9 cellular contexts compared by ENCODE assay signal in genomic region chr2:29014331-29014730, GRCh38. TPM values are rescaled to one million over a fixed set of nuclear protein-coding genes. Genes with fewer than 3 reads are reported as not detected.
DNase-seq lines count a peak whose midpoint lies in the region; ATAC-seq and TF ChIP-seq lines count a peak whose summit lies in the region.
"Had no signal": no experiment of that assay in that cellular context is flagged by ENCODE, and none has a peak within 500 bp of the region (broad histone marks: within the 10 kb centered on the region; RNA-seq: fewer than 3 reads in every experiment).

No MANE protein-coding gene starts in this region.

- H3K4me3 Mint-ChIP-seq in activated naive CD8-positive, alpha-beta T cell treated with anti-CD3 and anti-CD28 coated beads for 36 hours: peak overlapping the region; percentile 81

- H3K4me3 ChIP-seq in neutrophil (ENCODE audit: low read depth in 1 of 2, low read length in 1 of 2) (peak overlapping the region; percentile 14 to 40), Karpas-422 (ENCODE audit: low read length) (no peak overlapping the region)

- H3K4me2 ChIP-seq in Karpas-422 (ENCODE audit: low read depth, low read length, poor library complexity, severe bottlenecking): no peak overlapping the region

- DNase-seq in Right ventricle myocardium inferior (ENCODE audit: missing footprints) (peak; percentile 51), cardiac septum (ENCODE audit: low spot score) (no peak), germinal center (ENCODE audit: low spot score) (no peak), Karpas-422 (no peak)
- no peak for DNase-seq in activated naive CD8-positive, alpha-beta T cell treated with anti-CD3 and anti-CD28 coated beads for 36 hours
- DNase-seq: NCI-H446 had no signal

- H3K9me3 ChIP-seq in neutrophil (no peaks in the 10 kb centered on the region), Karpas-422 (ENCODE audit: low read length) (no peaks in the 10 kb centered on the region)

- H3K36me3 Mint-ChIP-seq in activated naive CD8-positive, alpha-beta T cell treated with anti-CD3 and anti-CD28 coated beads for 36 hours: peaks cover 1% of the 10 kb centered on the region

- no peaks in the 10 kb centered on the region for H3K9me3 Mint-ChIP-seq in activated naive CD8-positive, alpha-beta T cell treated with anti-CD3 and anti-CD28 coated beads for 36 hours

- no peaks in the 10 kb centered on the region for H3K36me3 ChIP-seq in neutrophil
- no peaks in the 10 kb centered on the region for H3K36me3 ChIP-seq in Karpas-422 (ENCODE audit: insufficient read depth, low read length)

- intact Hi-C loops in Right ventricle myocardium inferior (cut with DNase I): loop anchor here (10.0 kb wide), 1 partner anchor 390 kb away; no protein-coding TSS in a partner anchor
- intact Hi-C loops in cardiac septum (cut with DNase I): loop anchor here (5.0 kb wide), 1 partner anchor 103 kb away; the partner anchor contains the start of gene CLIP4

- H3K27ac ChIP-seq in neutrophil (peak overlapping the region; percentile 84), Karpas-422 (ENCODE audit: low read length) (no peak overlapping the region)

- H4K20me1 ChIP-seq in Karpas-422 (ENCODE audit: insufficient read depth, low read depth, low read length): no peaks in the 10 kb centered on the region

- no peaks in the 10 kb centered on the region for H3K79me2 ChIP-seq in Karpas-422 (ENCODE audit: low read length)

- H3K9ac ChIP-seq in Karpas-422 (ENCODE audit: low read length): no peak overlapping the region

- H3K27ac Mint-ChIP-seq in activated naive CD8-positive, alpha-beta T cell treated with anti-CD3 and anti-CD28 coated beads for 36 hours: peak overlapping the region; percentile 95

- H3K9me2 ChIP-seq in Karpas-422 (replicated peaks; ENCODE audit: insufficient read depth, low read length): no peaks in the 10 kb centered on the region

- H2AFZ ChIP-seq in Karpas-422 (ENCODE audit: low read length): no peak overlapping the region

- no peaks in the 10 kb centered on the region for H3K27me3 Mint-ChIP-seq in activated naive CD8-positive, alpha-beta T cell treated with anti-CD3 and anti-CD28 coated beads for 36 hours

- no peak for TF ChIP-seq CTCF in neutrophil (IDR thresholded peaks at IDR 0.05)

- H3K27me3 ChIP-seq in neutrophil (no peaks in the 10 kb centered on the region), Karpas-422 (ENCODE audit: low read length) (no peaks in the 10 kb centered on the region)

- H3K4me1 ChIP-seq in neutrophil (ENCODE audit: control insufficient read depth in 1 of 2, insufficient read depth in 1 of 2, low read depth in 1 of 2, low read length in 1 of 2) (peaks cover 84 to 87% of the 10 kb centered on the region in 2 experiments), Karpas-422 (ENCODE audit: low read length) (no peaks in the 10 kb centered on the region)

- peak; percentile 9 for ATAC-seq in Right ventricle myocardium inferior
- ATAC-seq in esophagus mucosa: no peak
- no peak for ATAC-seq in GM18861 (IDR thresholded peaks at IDR 0.05; ENCODE audit: unreplicated experiment)

- H3K4me1 Mint-ChIP-seq in activated naive CD8-positive, alpha-beta T cell treated with anti-CD3 and anti-CD28 coated beads for 36 hours: peaks cover 75% of the 10 kb centered on the region

RNA-seq across cellular contexts. Expression of gene TOGARAM2, which starts 33.2 kb away (rescaled TPM):
- total RNA-seq in Right ventricle myocardium inferior (38.0 TPM), cardiac septum (0.48 TPM), esophagus mucosa (0.16 TPM)
- total RNA-seq in activated naive CD8-positive, alpha-beta T cell treated with anti-CD3 and anti-CD28 coated beads for 36 hours: 1 to 10 TPM; 1.9 to 2.0 TPM
- not detected in 2 replicates for total RNA-seq in Karpas-422 (2014; rRNA removed; shearing (Covaris generic); ENCODE audit: low replicate concordance)

RNA-seq across cellular contexts. Expression of gene PCARE, which starts 60.0 kb away (rescaled TPM):
- total RNA-seq in Right ventricle myocardium inferior (0.51 TPM), cardiac septum (0.11 TPM), esophagus mucosa (0.08 TPM)
- not detected for total RNA-seq in activated naive CD8-positive, alpha-beta T cell treated with anti-CD3 and anti-CD28 coated beads for 36 hours
- total RNA-seq in Karpas-422 (2014; rRNA removed; shearing (Covaris generic); ENCODE audit: low replicate concordance): not detected in 2 replicates

Comparison
In these comparisons a context has a peak if more than half of its experiments do, and no peak if none do; other contexts are left out.
1. RNA of gene TOGARAM2, which starts 33.2 kb away (total RNA-seq): 38.0 TPM in Right ventricle myocardium inferior (single experiment); 1.9 to 2.0 TPM in activated naive CD8-positive, alpha-beta T cell treated with anti-CD3 and anti-CD28 coated beads for 36 hours, 0.48 TPM in cardiac septum (single experiment), 0.16 TPM in esophagus mucosa (single experiment) and not detected in Karpas-422; every median in the first group is over 10 times any median in the second.